1 cellular context compared by ENCODE assay signal in the genomic region with DNA sequence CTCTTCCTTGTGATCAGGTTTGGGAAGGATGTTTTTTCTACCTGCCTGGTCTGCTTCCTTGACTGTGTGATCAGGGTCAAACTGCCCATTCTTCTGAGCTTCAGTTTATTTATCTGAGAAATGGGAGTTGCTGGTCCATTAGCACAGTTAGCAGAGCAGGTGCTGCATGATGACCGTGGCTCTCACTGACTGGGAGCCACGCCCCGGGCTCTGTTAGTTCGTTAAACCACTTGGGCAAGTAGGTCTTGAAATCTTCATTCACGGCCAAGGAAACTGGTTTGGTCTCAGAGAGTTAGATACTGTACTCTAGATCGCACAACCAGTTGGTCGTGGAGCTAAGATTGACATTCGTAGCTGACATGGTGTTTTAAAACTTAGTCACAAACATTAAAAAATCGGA.
TF ChIP-seq lines count a peak whose summit lies in the region.

No MANE protein-coding gene starts in this region.

TF ChIP-seq in GM12878, 131 proteins besides CTCF, POLR2A, EP300 and RAD21 (continued from another document):
- TF ChIP-seq, protein P1, sequence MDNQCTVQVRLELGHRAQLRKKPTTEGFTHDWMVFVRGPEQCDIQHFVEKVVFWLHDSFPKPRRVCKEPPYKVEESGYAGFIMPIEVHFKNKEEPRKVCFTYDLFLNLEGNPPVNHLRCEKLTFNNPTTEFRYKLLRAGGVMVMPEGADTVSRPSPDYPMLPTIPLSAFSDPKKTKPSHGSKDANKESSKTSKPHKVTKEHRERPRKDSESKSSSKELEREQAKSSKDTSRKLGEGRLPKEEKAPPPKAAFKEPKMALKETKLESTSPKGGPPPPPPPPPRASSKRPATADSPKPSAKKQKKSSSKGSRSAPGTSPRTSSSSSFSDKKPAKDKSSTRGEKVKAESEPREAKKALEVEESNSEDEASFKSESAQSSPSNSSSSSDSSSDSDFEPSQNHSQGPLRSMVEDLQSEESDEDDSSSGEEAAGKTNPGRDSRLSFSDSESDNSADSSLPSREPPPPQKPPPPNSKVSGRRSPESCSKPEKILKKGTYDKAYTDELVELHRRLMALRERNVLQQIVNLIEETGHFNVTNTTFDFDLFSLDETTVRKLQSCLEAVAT (IDR thresholded peaks at IDR 0.05) = no peak
- TF ChIP-seq, protein P2, sequence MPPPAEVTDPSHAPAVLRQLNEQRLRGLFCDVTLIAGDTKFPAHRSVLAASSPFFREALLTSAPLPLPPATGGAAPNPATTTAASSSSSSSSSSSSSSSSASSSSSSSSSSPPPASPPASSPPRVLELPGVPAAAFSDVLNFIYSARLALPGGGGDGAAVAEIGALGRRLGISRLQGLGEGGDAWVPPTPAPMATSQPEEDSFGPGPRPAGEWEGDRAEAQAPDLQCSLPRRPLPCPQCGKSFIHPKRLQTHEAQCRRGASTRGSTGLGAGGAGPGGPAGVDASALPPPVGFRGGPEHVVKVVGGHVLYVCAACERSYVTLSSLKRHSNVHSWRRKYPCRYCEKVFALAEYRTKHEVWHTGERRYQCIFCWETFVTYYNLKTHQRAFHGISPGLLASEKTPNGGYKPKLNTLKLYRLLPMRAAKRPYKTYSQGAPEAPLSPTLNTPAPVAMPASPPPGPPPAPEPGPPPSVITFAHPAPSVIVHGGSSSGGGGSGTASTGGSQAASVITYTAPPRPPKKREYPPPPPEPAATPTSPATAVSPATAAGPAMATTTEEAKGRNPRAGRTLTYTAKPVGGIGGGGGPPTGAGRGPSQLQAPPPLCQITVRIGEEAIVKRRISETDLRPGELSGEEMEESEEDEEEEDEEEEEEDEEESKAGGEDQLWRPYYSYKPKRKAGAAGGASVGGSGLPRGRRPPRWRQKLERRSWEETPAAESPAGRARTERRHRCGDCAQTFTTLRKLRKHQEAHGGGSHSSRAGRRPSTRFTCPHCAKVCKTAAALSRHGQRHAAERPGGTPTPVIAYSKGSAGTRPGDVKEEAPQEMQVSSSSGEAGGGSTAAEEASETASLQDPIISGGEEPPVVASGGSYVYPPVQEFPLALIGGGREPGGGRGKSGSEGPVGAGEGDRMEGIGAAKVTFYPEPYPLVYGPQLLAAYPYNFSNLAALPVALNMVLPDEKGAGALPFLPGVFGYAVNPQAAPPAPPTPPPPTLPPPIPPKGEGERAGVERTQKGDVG (CRISPR knock-in tag; IDR thresholded peaks at IDR 0.05) = no peak
- TF ChIP-seq TCF3 (IDR thresholded peaks at IDR 0.05; ENCODE audit: borderline replicate concordance, insufficient read depth, low read depth, low read length) (no peak), BACH1 (IDR thresholded peaks at IDR 0.05; ENCODE audit: borderline replicate concordance) (no peak), GABPA (IDR thresholded peaks at IDR 0.05; ENCODE audit: low read depth) (no peak), ASH2L (IDR thresholded peaks at IDR 0.05; ENCODE audit: borderline replicate concordance, low read depth) (no peak), POLR2AphosphoS2 (IDR thresholded peaks at IDR 0.05; ENCODE audit: low read depth, low read length) (no peak), RAD51 (IDR thresholded peaks at IDR 0.05) (no peak), SREBF1 (IDR thresholded peaks at IDR 0.05; ENCODE audit: low read length) (no peak), ZZZ3 (IDR thresholded peaks at IDR 0.05; ENCODE audit: control insufficient read depth, insufficient read length, low read depth) (no peak), CEBPB (IDR thresholded peaks at IDR 0.05; ENCODE audit: borderline replicate concordance in 1 of 2, low read depth in 2 of 2, low read length in 2 of 2) (no peak)
- TF ChIP-seq, protein P3, sequence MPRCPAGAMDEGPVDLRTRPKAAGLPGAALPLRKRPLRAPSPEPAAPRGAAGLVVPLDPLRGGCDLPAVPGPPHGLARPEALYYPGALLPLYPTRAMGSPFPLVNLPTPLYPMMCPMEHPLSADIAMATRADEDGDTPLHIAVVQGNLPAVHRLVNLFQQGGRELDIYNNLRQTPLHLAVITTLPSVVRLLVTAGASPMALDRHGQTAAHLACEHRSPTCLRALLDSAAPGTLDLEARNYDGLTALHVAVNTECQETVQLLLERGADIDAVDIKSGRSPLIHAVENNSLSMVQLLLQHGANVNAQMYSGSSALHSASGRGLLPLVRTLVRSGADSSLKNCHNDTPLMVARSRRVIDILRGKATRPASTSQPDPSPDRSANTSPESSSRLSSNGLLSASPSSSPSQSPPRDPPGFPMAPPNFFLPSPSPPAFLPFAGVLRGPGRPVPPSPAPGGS (IDR thresholded peaks at IDR 0.05; ENCODE audit: borderline replicate concordance, insufficient read depth, low read depth, low read length, poor library complexity, severe bottlenecking) = no peak
- TF ChIP-seq, protein P4, sequence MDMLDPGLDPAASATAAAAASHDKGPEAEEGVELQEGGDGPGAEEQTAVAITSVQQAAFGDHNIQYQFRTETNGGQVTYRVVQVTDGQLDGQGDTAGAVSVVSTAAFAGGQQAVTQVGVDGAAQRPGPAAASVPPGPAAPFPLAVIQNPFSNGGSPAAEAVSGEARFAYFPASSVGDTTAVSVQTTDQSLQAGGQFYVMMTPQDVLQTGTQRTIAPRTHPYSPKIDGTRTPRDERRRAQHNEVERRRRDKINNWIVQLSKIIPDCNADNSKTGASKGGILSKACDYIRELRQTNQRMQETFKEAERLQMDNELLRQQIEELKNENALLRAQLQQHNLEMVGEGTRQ (IDR thresholded peaks at IDR 0.05; ENCODE audit: borderline replicate concordance, low read depth, low read length) = no peak
- TF ChIP-seq, protein P5, sequence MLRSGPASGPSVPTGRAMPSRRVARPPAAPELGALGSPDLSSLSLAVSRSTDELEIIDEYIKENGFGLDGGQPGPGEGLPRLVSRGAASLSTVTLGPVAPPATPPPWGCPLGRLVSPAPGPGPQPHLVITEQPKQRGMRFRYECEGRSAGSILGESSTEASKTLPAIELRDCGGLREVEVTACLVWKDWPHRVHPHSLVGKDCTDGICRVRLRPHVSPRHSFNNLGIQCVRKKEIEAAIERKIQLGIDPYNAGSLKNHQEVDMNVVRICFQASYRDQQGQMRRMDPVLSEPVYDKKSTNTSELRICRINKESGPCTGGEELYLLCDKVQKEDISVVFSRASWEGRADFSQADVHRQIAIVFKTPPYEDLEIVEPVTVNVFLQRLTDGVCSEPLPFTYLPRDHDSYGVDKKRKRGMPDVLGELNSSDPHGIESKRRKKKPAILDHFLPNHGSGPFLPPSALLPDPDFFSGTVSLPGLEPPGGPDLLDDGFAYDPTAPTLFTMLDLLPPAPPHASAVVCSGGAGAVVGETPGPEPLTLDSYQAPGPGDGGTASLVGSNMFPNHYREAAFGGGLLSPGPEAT (IDR thresholded peaks at IDR 0.05; ENCODE audit: low read depth) = no peak
TF ChIP-seq in GM12878: peak in this region for 0.
